Comparison of ENCODE assay signal across 8 cellular contexts in genomic region chr11:128859563-128860441, GRCh38. TPM values are rescaled to one million over a fixed set of nuclear protein-coding genes. Genes with fewer than 3 reads are reported as not detected.
DNase-seq lines count a peak whose midpoint lies in the region; ATAC-seq and TF ChIP-seq lines count a peak whose summit lies in the region.

No MANE protein-coding gene starts in this region.

- H3K79me2 ChIP-seq in PC-3 (ENCODE audit: low read length) = no peaks in the 10 kb centered on the region

- H3K27ac ChIP-seq in PC-3 (ENCODE audit: low read length) = no peak overlapping the region
- H3K27ac ChIP-seq in psoas muscle = no peak overlapping the region
- no peak overlapping the region for H3K27ac ChIP-seq in vagina

- WGBS in psoas muscle, 3 donors = 31 to 37% (median 33%) methylated on average over 32 to 33 of the region's 33 CpGs

- no peaks in the 10 kb centered on the region for H3K9me2 ChIP-seq in PC-3 (replicated peaks; ENCODE audit: low read length)

- no peak overlapping the region for H3K9ac ChIP-seq in PC-3 (ENCODE audit: low read length)

- H3K4me3 ChIP-seq in PC-3 (ENCODE audit: low read length) (no peak overlapping the region), psoas muscle (no peak overlapping the region), vagina (no peak overlapping the region)

- peaks cover 9% of the 10 kb centered on the region for H3K4me1 Mint-ChIP-seq in activated T-cell treated with anti-CD3 and anti-CD28 coated beads, Interleukin-2, amount 50 U/mL, for 72 hours (ENCODE audit: low read depth)

- no peak for TF ChIP-seq POLR2A in vagina (IDR thresholded peaks at IDR 0.05)

- H3F3A ChIP-seq in PC-3 (ENCODE audit: low read length, unreplicated experiment) = no peaks in the 10 kb centered on the region

- H3K36me3 ChIP-seq in PC-3 (ENCODE audit: low read depth, low read length) (no peaks in the 10 kb centered on the region), psoas muscle (ENCODE audit: insufficient read depth in 1 of 2, low read depth in 1 of 2) (no peaks in the 10 kb centered on the region), vagina (no peaks in the 10 kb centered on the region)

- intact Hi-C loops in PC-3 (cut with micrococcal nuclease) = no loop called here
- intact Hi-C loops in psoas muscle (cut with DNase I) = no loop called here
- intact Hi-C loops in vagina (cut with DNase I) = no loop called here

- DNase-seq in NCI-H748 (lab: John Stamatoyannopoulos, UW; ENCODE audit: unreplicated experiment) (peak; percentile 3), NCI-H748 treated with DMSO at 0.1 percent for 48 hours (lab: John Stamatoyannopoulos, UW) (no peak), PC-3 (peak; percentile 73), glomerular visceral epithelial cell (ENCODE audit: extremely low spot score) (peak; percentile 36), psoas muscle (peak; percentile 64 to 69), vagina (ENCODE audit: extremely low spot score in 2 of 2) (no peak)
- DNase-seq in activated T-cell treated with anti-CD3 and anti-CD28 coated beads, Interleukin-2, amount 50 U/mL, for 72 hours = peak; percentile 80 to 90

- POLR2A ChIA-PET in PC-3 (lab: Charles Lee; ENCODE audit: unreplicated experiment) = no interaction called here

- peaks cover 14% of the 10 kb centered on the region for H3K4me1 ChIP-seq in PC-3 (ENCODE audit: insufficient read depth, low read length)
- no peaks in the 10 kb centered on the region for H3K4me1 ChIP-seq in psoas muscle
- H3K4me1 ChIP-seq in vagina = peaks cover 7% of the 10 kb centered on the region

- TF ChIP-seq CTCF in PC-3 (conservative IDR thresholded peaks at IDR 0.05; ENCODE audit: low read depth, low read length) (peak; percentile 96), psoas muscle (IDR thresholded peaks at IDR 0.05) (peak; percentile 73), vagina (IDR thresholded peaks at IDR 0.05) (peak; percentile 31 to 62 (median 47))

- H3K9me3 Mint-ChIP-seq in activated T-cell treated with anti-CD3 and anti-CD28 coated beads, Interleukin-2, amount 50 U/mL, for 72 hours = no peaks in the 10 kb centered on the region

- no peak overlapping the region for H3K4me2 ChIP-seq in PC-3 (ENCODE audit: low read length)

- ATAC-seq in HG02973 (IDR thresholded peaks at IDR 0.05; ENCODE audit: unreplicated experiment) (peak; percentile 89), PC-3 (peak; percentile 76), psoas muscle (peak in 3 of 4 donors; percentile 49 to 63 (median 61))
- ATAC-seq in activated T-cell treated with anti-CD3 and anti-CD28 coated beads, Interleukin-2, amount 50 U/mL, for 72 hours (replicated peaks in 1 of 2) = peak; percentile 86 to 90

- no peak overlapping the region for H2AFZ ChIP-seq in PC-3 (ENCODE audit: low read length)

- peaks cover 5% of the 10 kb centered on the region; the same call in 1 of the 2 replicates for H3K27me3 ChIP-seq in PC-3 (ENCODE audit: low read length)
- peaks cover 0 to 20% (median 4%) of the 10 kb centered on the region in 3 donors for H3K27me3 ChIP-seq in psoas muscle (ENCODE audit: insufficient read depth in 3 of 3, low read length in 2 of 3)
- no peaks in the 10 kb centered on the region for H3K27me3 ChIP-seq in vagina

- CTCF ChIA-PET in PC-3 (lab: Charles Lee) = no interaction called here

- no peaks in the 10 kb centered on the region for H3K36me3 Mint-ChIP-seq in activated T-cell treated with anti-CD3 and anti-CD28 coated beads, Interleukin-2, amount 50 U/mL, for 72 hours (ENCODE audit: insufficient read depth in 2 of 2)

- H3K4me3 Mint-ChIP-seq in activated T-cell treated with anti-CD3 and anti-CD28 coated beads, Interleukin-2, amount 50 U/mL, for 72 hours = no peak overlapping the region

- no peaks in the 10 kb centered on the region for H3K9me3 ChIP-seq in PC-3 (ENCODE audit: low read length)
- no peaks in the 10 kb centered on the region for H3K9me3 ChIP-seq in psoas muscle
- no peaks in the 10 kb centered on the region for H3K9me3 ChIP-seq in vagina

- H3K27ac Mint-ChIP-seq in activated T-cell treated with anti-CD3 and anti-CD28 coated beads, Interleukin-2, amount 50 U/mL, for 72 hours = no peak overlapping the region

- no peaks in the 10 kb centered on the region for H4K20me1 ChIP-seq in PC-3 (ENCODE audit: low read length)

- H3K27me3 Mint-ChIP-seq in activated T-cell treated with anti-CD3 and anti-CD28 coated beads, Interleukin-2, amount 50 U/mL, for 72 hours (ENCODE audit: low read depth) = no peaks in the 10 kb centered on the region

- no TSS peak for BruUV-seq in PC-3 (replicated peaks; lab: Mats Ljungman, UMichigan)

RNA-seq across cellular contexts. Expression of gene KCNJ1, which starts 7.3 kb away (rescaled TPM):
- not detected in 2 replicates for total RNA-seq in PC-3 (2014; rRNA removed)
- not detected for total RNA-seq in activated T-cell treated with anti-CD3 and anti-CD28 coated beads, Interleukin-2, amount 50 U/mL, for 72 hours
- total RNA-seq in psoas muscle = not detected
- polyA plus RNA-seq in psoas muscle = not detected
- total RNA-seq in vagina = 1.5 TPM

RNA-seq across cellular contexts. Expression of gene KCNJ5, which starts 31.4 kb away (rescaled TPM):
- not detected in 2 replicates for total RNA-seq in PC-3 (2014; rRNA removed)
- under 1 TPM in 1 of 2 donors, not detected in 1; 0.05 TPM for total RNA-seq in activated T-cell treated with anti-CD3 and anti-CD28 coated beads, Interleukin-2, amount 50 U/mL, for 72 hours
- total RNA-seq in psoas muscle = under 1 TPM; 0.24 to 0.46 (median 0.43) TPM
- polyA plus RNA-seq in psoas muscle = under 1 TPM; 0.01 to 0.06 (median 0.01) TPM
- 1.5 TPM for total RNA-seq in vagina

Comparison
In these comparisons a context has a peak if more than half of its experiments do, and no peak if none do; other contexts are left out.
1. DNase-seq: peak in NCI-H748 (single experiment), PC-3 (single experiment), activated T-cell treated with anti-CD3 and anti-CD28 coated beads, Interleukin-2, amount 50 U/mL, for 72 hours (2 of 2), glomerular visceral epithelial cell (single experiment) and psoas muscle (2 of 2); none in NCI-H748 treated with DMSO at 0.1 percent for 48 hours (single experiment) and vagina (0 of 2).
2. Peak in every context shown above with its lines, with median percentiles within 50 percentile points of each other: ATAC-seq and CTCF ChIP-seq.